In the genomic region with DNA sequence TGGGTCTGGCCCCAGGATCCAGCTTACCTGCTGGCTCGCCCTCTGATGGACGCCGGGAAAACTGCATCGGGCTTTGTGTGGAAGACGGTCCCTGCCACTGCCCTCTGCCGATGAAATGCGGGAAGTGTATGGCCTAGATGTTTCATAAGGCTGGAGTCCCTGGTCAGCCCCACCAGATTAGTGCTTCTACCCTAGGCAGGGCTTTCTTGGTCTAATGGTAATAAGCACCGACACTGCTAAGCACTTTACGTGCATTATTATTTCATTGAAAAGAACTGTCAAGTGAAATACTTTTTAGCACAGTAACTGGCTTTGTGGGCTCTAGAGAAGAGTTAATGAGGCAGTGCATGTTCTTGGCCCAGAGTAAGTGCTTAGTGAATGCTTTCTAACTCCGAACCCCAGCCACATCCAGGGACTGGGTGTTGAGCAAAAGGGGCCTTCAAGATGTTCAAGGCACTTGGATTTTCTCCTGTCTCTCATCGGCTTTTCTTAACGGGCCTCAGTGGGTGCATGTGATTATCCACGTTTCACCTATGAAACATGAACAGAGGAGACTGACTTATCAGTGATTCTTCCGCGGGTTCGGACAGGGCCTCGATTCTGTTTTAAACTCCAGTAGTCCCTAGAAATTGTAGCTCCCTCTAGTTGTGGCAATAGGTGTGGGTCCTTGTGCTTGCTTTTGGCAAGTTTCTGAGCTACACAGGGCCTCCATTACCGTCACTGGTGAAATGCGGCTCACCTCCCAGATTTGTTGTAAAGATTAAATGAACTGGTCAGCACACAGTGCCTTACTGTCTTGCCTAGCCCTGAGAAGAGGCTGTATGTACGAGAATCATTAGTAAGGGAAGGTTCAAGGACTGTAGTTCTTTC, we compare ENCODE assay signal across 8 cellular contexts. TPM values are rescaled to one million over a fixed set of nuclear protein-coding genes. Genes with fewer than 3 reads are reported as not detected.
DNase-seq lines count a peak whose midpoint lies in the region; FAIRE-seq and TF ChIP-seq lines count a peak whose summit lies in the region.

No MANE protein-coding gene starts in this region.

- no peak overlapping the region for H3K4me3 ChIP-seq in DOHH2 (ENCODE audit: low read length)

- H3K36me3 ChIP-seq in DOHH2 (ENCODE audit: control insufficient read depth, low read length), result peaks cover 69% of the 10 kb centered on the region

- H3K27ac ChIP-seq in DOHH2 (ENCODE audit: low read depth, low read length) (0 out of 2 replicates have a peak overlapping the region, but pooled peaks have one; percentile 14), temporal lobe (ENCODE audit: low read depth, low read length) (peak overlapping the region; percentile 64)

- peaks cover 26% of the 10 kb centered on the region for H3F3A ChIP-seq in DOHH2 (ENCODE audit: control insufficient read depth, insufficient read depth)

- DNase-seq in H54 (ENCODE audit: insufficient read length, low spot score) (peak; percentile 78), NCI-H1048 (lab: John Stamatoyannopoulos, UW) (peak; percentile 73), SK-MEL-5 (ENCODE audit: low read depth, low spot score) (peak; percentile 94), frontal cortex (ENCODE audit: low spot score in 2 of 2) (peak; percentile 67 to 78), occipital lobe (lab: John Stamatoyannopoulos, UW) (peak; percentile 82)
- DNase-seq in activated naive CD4-positive, alpha-beta T cell (lab: John Stamatoyannopoulos, UW), result peak; percentile 52 to 82 (median 76)

- no peaks in the 10 kb centered on the region for H3K27me3 ChIP-seq in DOHH2 (ENCODE audit: control insufficient read depth, low read length)

- no peak for TF ChIP-seq POLR2A in H54 (IDR thresholded peaks at IDR 0.05; ENCODE audit: low read depth, low read length)

- H3K9me3 ChIP-seq in DOHH2 (ENCODE audit: control insufficient read depth, insufficient read depth, low read length), result no peaks in the 10 kb centered on the region

- peak overlapping the region; percentile 6; the same call in 1 of the 2 replicates for H3K4me2 ChIP-seq in DOHH2 (ENCODE audit: low read length)

- peaks cover 29% of the 10 kb centered on the region for H3K4me1 ChIP-seq in DOHH2 (ENCODE audit: control insufficient read depth, low read length)

- H3K9me2 ChIP-seq in DOHH2 (replicated peaks; ENCODE audit: control insufficient read depth, low read length), result no peaks in the 10 kb centered on the region

- in situ Hi-C loops in SK-MEL-5 (cut with HindIII; ENCODE audit: low pct_unique_long_range_greater_than_20kb, low sequenced_read_pairs), result no loop called here

- TF ChIP-seq CTCF in DOHH2 (IDR thresholded peaks at IDR 0.05; ENCODE audit: low read depth, low read length, poor library complexity, severe bottlenecking), result peak; percentile 97

- peaks cover 45% of the 10 kb centered on the region for H3K79me2 ChIP-seq in DOHH2 (ENCODE audit: control insufficient read depth, low read length)

- FAIRE-seq in H54 (lab: Jason Lieb, UNC) (no peak), frontal cortex (lab: Jason Lieb, UNC) (no peak)

- peaks cover 26% of the 10 kb centered on the region for H4K20me1 ChIP-seq in DOHH2 (ENCODE audit: control insufficient read depth, insufficient read depth, low read depth, low read length)

RNA-seq across cellular contexts. Expression of a gene that starts 6.6 kb away (rescaled TPM):
- 72.8 and 76.2 TPM in 2 replicates for total RNA-seq in SK-MEL-5 (2014; rRNA removed; shearing (Covaris generic))
- 85.2 and 104 TPM in 2 replicates for polyA plus RNA-seq in SK-MEL-5 (2015; cell fraction: cytosol; rRNA removed)
- polyA plus RNA-seq in SK-MEL-5 (2015; cell fraction: nucleus; rRNA removed), result 421 and 497 TPM in 2 replicates
- 60.3 TPM for total RNA-seq in frontal cortex
- 35.6 TPM for total RNA-seq in occipital lobe
- 28.3 TPM for total RNA-seq in temporal lobe

RNA-seq across cellular contexts. Expression of a gene that starts 21.8 kb away (rescaled TPM):
- 1.8 and 2.1 TPM in 2 replicates for total RNA-seq in SK-MEL-5 (2014; rRNA removed; shearing (Covaris generic))
- 2.5 and 3.6 TPM in 2 replicates for polyA plus RNA-seq in SK-MEL-5 (2015; cell fraction: cytosol; rRNA removed)
- polyA plus RNA-seq in SK-MEL-5 (2015; cell fraction: nucleus; rRNA removed), result 13.5 and 18.8 TPM in 2 replicates
- total RNA-seq in frontal cortex, result 0.82 TPM
- 0.62 TPM for total RNA-seq in occipital lobe
- 1.7 TPM for total RNA-seq in temporal lobe

RNA-seq across cellular contexts. Expression of a gene that starts 24.4 kb away (rescaled TPM):
- 12.0 and 17.3 TPM in 2 replicates for total RNA-seq in SK-MEL-5 (2014; rRNA removed; shearing (Covaris generic))
- 29.7 and 35.3 TPM in 2 replicates for polyA plus RNA-seq in SK-MEL-5 (2015; cell fraction: cytosol; rRNA removed)
- polyA plus RNA-seq in SK-MEL-5 (2015; cell fraction: nucleus; rRNA removed), result 6.2 and 7.6 TPM in 2 replicates
- total RNA-seq in frontal cortex (under 0.01 TPM), occipital lobe (not detected), temporal lobe (0.98 TPM)

RNA-seq across cellular contexts. Expression of a gene that starts 30.6 kb away (rescaled TPM):
- 965 and 1,109 TPM in 2 replicates for total RNA-seq in SK-MEL-5 (2014; rRNA removed; shearing (Covaris generic))
- 260 and 377 TPM in 2 replicates for polyA plus RNA-seq in SK-MEL-5 (2015; cell fraction: cytosol; rRNA removed)
- 146 and 154 TPM in 2 replicates for polyA plus RNA-seq in SK-MEL-5 (2015; cell fraction: nucleus; rRNA removed)
- 436 TPM for total RNA-seq in frontal cortex
- 414 TPM for total RNA-seq in occipital lobe
- 271 TPM for total RNA-seq in temporal lobe

RNA-seq across cellular contexts. Expression of a gene that starts 32.7 kb away (rescaled TPM):
- total RNA-seq in SK-MEL-5 (2014; rRNA removed; shearing (Covaris generic)), result 89.9 and 93.4 TPM in 2 replicates
- 91.3 and 123 TPM in 2 replicates for polyA plus RNA-seq in SK-MEL-5 (2015; cell fraction: cytosol; rRNA removed)
- 159 and 165 TPM in 2 replicates for polyA plus RNA-seq in SK-MEL-5 (2015; cell fraction: nucleus; rRNA removed)
- 12.2 TPM for total RNA-seq in frontal cortex
- 10.6 TPM for total RNA-seq in occipital lobe
- total RNA-seq in temporal lobe, result 10.1 TPM
